Comparison of ENCODE assay signal across 15 cellular contexts in genomic region chr20:36061754-36062153, GRCh38.
"Had no signal": no experiment of that assay in that cellular context is flagged by ENCODE, and none has a peak within 500 bp of the region (broad histone marks: within the 10 kb centered on the region; RNA-seq: fewer than 3 reads in every experiment).

No MANE protein-coding gene starts in this region.

- DNase-seq: activated CD4-positive, alpha-beta T cell treated with anti-CD3 and anti-CD28 coated beads, Interleukin-2, amount 50 U/mL, for 4 hours; activated CD4-positive, CD25-positive, alpha-beta regulatory T cell treated with anti-CD3 and anti-CD28 coated beads, Interleukin-2, amount 50 U/mL, for 72 hours; activated naive CD4-positive, alpha-beta T cell treated with Interleukin-2 at 50 U/mL for 16 hours; activated T-cell treated with anti-CD3 and anti-CD28 coated beads for 4 hours; aorta; cerebellar nuclear complex; effector memory CD4-positive, alpha-beta T cell; kidney; stimulated activated CD4-positive, alpha-beta T cell treated with anti-CD3 and anti-CD28 coated beads, Interleukin-4, amount 100 ng/mL, for 1 hour; stimulated activated naive B cell treated with anti-CD40 and anti-IgM and Interleukin-4, amounts not matched to agents 10 μg/mL and 1 μg/mL and 100 μg/mL, for 72 hours; T-cell; T-helper 9 cell; transverse colon had no signal

- H3K9me3 ChIP-seq: prostate gland, transverse colon, vagina had no signal

- H3K4me3 ChIP-seq: prostate gland, transverse colon, vagina had no signal

- H3K36me3 ChIP-seq: prostate gland, transverse colon, vagina had no signal

- H3K27me3 ChIP-seq: transverse colon, vagina had no signal

- H3K27ac ChIP-seq: prostate gland, transverse colon, vagina had no signal
